10 cellular contexts compared by ENCODE assay signal in the genomic region with DNA sequence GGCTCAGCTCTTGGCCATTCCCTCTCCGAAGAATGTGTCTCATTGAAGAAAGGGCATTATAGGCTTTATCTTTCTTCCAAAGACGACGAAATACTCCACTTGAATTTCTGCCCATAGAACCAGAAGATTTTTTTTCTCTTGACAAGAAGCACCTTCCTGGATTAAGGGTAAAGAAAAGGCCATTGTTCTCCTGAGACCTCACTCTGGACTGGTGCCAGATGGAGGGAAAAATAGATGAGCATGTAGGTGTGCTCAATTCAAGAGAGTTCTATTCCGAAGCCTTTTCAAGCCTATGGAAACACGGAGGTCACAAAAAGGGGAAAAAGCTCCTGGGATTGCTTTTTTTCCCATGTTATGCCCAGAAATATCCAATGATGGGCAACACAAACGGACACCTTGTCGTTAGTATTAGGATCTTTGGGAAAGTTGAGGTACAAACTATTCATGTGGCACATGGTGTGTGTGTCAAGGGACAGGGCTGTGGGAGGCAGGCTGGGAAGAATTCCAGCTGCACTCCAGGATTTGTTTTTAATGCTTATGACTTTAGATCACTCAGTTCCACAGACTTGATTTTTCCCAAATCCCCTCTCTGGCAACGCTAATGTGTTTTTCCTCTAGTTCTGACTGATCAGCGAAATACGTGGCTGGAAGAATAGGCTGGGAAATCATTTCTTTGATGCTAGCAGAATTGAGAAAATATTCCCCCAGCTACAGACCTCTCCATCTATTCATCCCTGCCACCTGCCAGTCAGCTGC.
DNase-seq lines count a peak whose midpoint lies in the region; ATAC-seq and TF ChIP-seq lines count a peak whose summit lies in the region.
"Had no signal": no experiment of that assay in that cellular context is flagged by ENCODE, and none has a peak within 500 bp of the region (broad histone marks: within the 10 kb centered on the region; RNA-seq: fewer than 3 reads in every experiment).

No MANE protein-coding gene starts in this region.

- DNase-seq in AG08396 (ENCODE audit: low spot score) = peak; percentile 48
- DNase-seq in NCI-H1105 treated with DMSO at 0.1 percent for 48 hours (lab: John Stamatoyannopoulos, UW) = peak; percentile 75
- DNase-seq in astrocyte of the spinal cord (ENCODE audit: low read depth, low spot score) = peak; percentile 89
- no peak for DNase-seq in GM03348 (ENCODE audit: low spot score)
- DNase-seq in kidney tubule cell (ENCODE audit: low spot score) = no peak
- DNase-seq: activated CD8-positive, alpha-beta memory T cell treated with anti-CD3 and anti-CD28 coated beads, Interleukin-2, amount 50 U/mL, for 48 hours; stimulated activated naive CD4-positive, alpha-beta T cell had no signal

- ATAC-seq in GM18502 (IDR thresholded peaks at IDR 0.05; ENCODE audit: poor library complexity, unreplicated experiment) (no peak), GM18511 (IDR thresholded peaks at IDR 0.05; ENCODE audit: unreplicated experiment) (no peak)

- peak overlapping the region; percentile 68 for H3K27ac ChIP-seq in layer of hippocampus (ENCODE audit: low read depth, low read length)

- no peaks in the 10 kb centered on the region for H3K27me3 ChIP-seq in layer of hippocampus (ENCODE audit: control insufficient read depth, insufficient read depth, low read length)

- in situ Hi-C loops in astrocyte of the spinal cord (cut with HindIII; ENCODE audit: low sequenced_read_pairs) = no loop called here

- TF ChIP-seq CTCF in astrocyte of the spinal cord (IDR thresholded peaks at IDR 0.05; ENCODE audit: low read depth, low read length) = no peak

- H3K4me3 ChIP-seq in astrocyte of the spinal cord (ENCODE audit: low read depth, low read length) = no peak overlapping the region

Comparison
In these comparisons a context has a peak if more than half of its experiments do, and no peak if none do; other contexts are left out.
1. DNase-seq: peak in AG08396 (single experiment), NCI-H1105 treated with DMSO at 0.1 percent for 48 hours (single experiment) and astrocyte of the spinal cord (single experiment); none in GM03348 (single experiment) and kidney tubule cell (single experiment).